Comparison of ENCODE assay signal across 21 cellular contexts in the genomic region with DNA sequence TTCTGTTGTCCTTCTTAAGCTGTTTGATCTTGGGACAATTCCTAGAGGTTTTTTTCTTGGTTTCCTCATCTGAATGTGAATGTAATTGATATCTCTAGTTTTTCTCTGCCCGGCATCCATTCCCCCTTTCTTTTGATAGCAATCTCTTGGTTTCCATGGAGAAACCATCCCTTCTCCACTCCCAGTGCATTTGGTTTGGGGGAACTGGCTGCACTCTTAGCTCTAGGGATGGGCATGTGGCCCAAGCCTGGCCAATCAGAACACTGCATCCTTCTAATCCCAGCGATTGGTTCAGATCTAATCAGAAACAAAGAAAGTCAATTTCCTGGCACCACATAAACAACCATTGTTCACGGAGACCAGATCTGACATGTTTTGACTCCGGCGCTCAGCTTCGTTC. TPM values are rescaled to one million over a fixed set of nuclear protein-coding genes. Genes with fewer than 3 reads are reported as not detected.
A peak's percentile ranks its signal among the peaks of the same experiment; 100 is the strongest.
DNase-seq lines count a peak whose midpoint lies in the region; ATAC-seq, FAIRE-seq and TF ChIP-seq lines count a peak whose summit lies in the region.
"Had no signal": no experiment of that assay in that cellular context is flagged by ENCODE, and none has a peak within 500 bp of the region (broad histone marks: within the 10 kb centered on the region; RNA-seq: fewer than 3 reads in every experiment).

No MANE protein-coding gene starts in this region.

- DNase-seq in NCI-H2171 treated with DMSO at 0.1 percent for 48 hours (lab: John Stamatoyannopoulos, UW) (peak; percentile 19), NCI-H2171 (lab: John Stamatoyannopoulos, UW) (no peak), K562 (ENCODE audit: extremely low read depth in 1 of 4, low spot score in 3 of 4) (no peak), iPS-NIHi11 (ENCODE audit: low spot score) (peak; percentile 36), substantia nigra (lab: John Stamatoyannopoulos, UW) (peak in 10 of 49 donors; percentile 3 to 22 (median 8)), ascending aorta (ENCODE audit: low spot score in 2 of 2) (no peak), T-helper 9 cell (no peak), T-helper 17 cell (no peak)
- DNase-seq: GM23248, HFFc6, NCI-H1048, NCI-H1694, NCI-H510A, OCI-M1, SHP77 treated with DMSO at 0.1 percent for 48 hours had no signal

- CTCF ChIA-PET in K562 (lab: Yijun Ruan, JAX; ENCODE audit: low intra/inter-chr PET ratio): no interaction called here

- no peak for FAIRE-seq in K562 (lab: Jason Lieb, UNC)
- FAIRE-seq: GM19239 had no signal

- H2AFZ ChIP-seq in K562 (ENCODE audit: low read depth, low read length): no peak overlapping the region
- H2AFZ ChIP-seq: GM23248 had no signal

- no peak for TF ChIP-seq RAD21 in K562 (CRISPR knock-in tag; conservative IDR thresholded peaks at IDR 0.05 in 1 of 2, IDR thresholded peaks at IDR 0.05 in 1 of 2)

- no peak overlapping the region for H3K9ac ChIP-seq in K562 (ENCODE audit: insufficient read depth in 1 of 2, low read depth in 2 of 2, low read length in 2 of 2)
- H3K9ac ChIP-seq: GM23248, KMS-11, SK-N-SH had no signal

- H3K4me1 Mint-ChIP-seq in T-helper 17 cell: no peaks in the 10 kb centered on the region

- H3K27me3 Mint-ChIP-seq in T-helper 17 cell: peaks cover 12% of the 10 kb centered on the region

- in situ Hi-C loops in K562 (cut with MboI): no loop called here

- POLR2A ChIA-PET in K562 (lab: Yijun Ruan, JAX): interaction anchor here (0.8 kb wide), 1 partner anchor 11 kb away, joined by 3 read pairs; no protein-coding TSS in a partner anchor

- no peaks in the 10 kb centered on the region for H3K9me1 ChIP-seq in K562 (ENCODE audit: control insufficient read depth, insufficient read depth, low read length)

- no peaks in the 10 kb centered on the region for H3K36me3 Mint-ChIP-seq in T-helper 17 cell (ENCODE audit: low read depth)

- H3K27me3 ChIP-seq in K562 (ENCODE audit: control insufficient read depth in 2 of 2, insufficient read depth in 2 of 2, low read length in 2 of 2): peaks cover 0 to 7% of the 10 kb centered on the region in 2 experiments; a peak in 1 of 5 replicates
- H3K27me3 ChIP-seq in ascending aorta: no peaks in the 10 kb centered on the region
- H3K27me3 ChIP-seq: Peyer's patch had no signal

- no peaks in the 10 kb centered on the region for H4K20me1 ChIP-seq in K562 (replicated peaks; ENCODE audit: control insufficient read depth, insufficient read depth, low read length)

- H3K36me3 ChIP-seq in K562 (ENCODE audit: control insufficient read depth, insufficient read depth, low read length) (no peaks in the 10 kb centered on the region), ascending aorta (no peaks in the 10 kb centered on the region)
- H3K36me3 ChIP-seq: HAP-1, Peyer's patch had no signal

- H3K27ac ChIP-seq in K562 (ENCODE audit: extremely low read depth, low read depth, low read length) (no peak overlapping the region), substantia nigra (ENCODE audit: low read depth, low read length, poor library complexity, severe bottlenecking) (peak overlapping the region; percentile 49), ascending aorta (no peak overlapping the region)
- H3K27ac ChIP-seq: 22Rv1, GM23248, KMS-11, Peyer's patch had no signal

- TF ChIP-seq CTCF in K562 (IDR thresholded peaks at IDR 0.05 in 2 of 3, conservative IDR thresholded peaks at IDR 0.05 in 1 of 3; ENCODE audit: insufficient read depth in 2 of 3, low read depth in 1 of 3, low read length in 3 of 3): no peak
- TF ChIP-seq CTCF in ascending aorta (IDR thresholded peaks at IDR 0.05): no peak

- H3K4me1 ChIP-seq in K562 (replicated peaks in 1 of 2; ENCODE audit: control insufficient read depth in 2 of 2, insufficient read depth in 2 of 2, low read length in 2 of 2) (no peaks in the 10 kb centered on the region), ascending aorta (no peaks in the 10 kb centered on the region)
- H3K4me1 ChIP-seq: HAP-1, Peyer's patch had no signal

- intact Hi-C loops in K562 (cut with micrococcal nuclease) (no loop called here), ascending aorta (cut with DNase I) (no loop called here)

- H3K4me3 Mint-ChIP-seq in T-helper 17 cell: no peak overlapping the region
- H3K4me3 Mint-ChIP-seq: HFFc6 had no signal

- no peak overlapping the region for H3K4me3 ChIP-seq in K562
- no peak overlapping the region for H3K4me3 ChIP-seq in ascending aorta
- H3K4me3 ChIP-seq: GM23248, HAP-1, Peyer's patch had no signal

- TF ChIP-seq POLR2A in K562 (conservative IDR thresholded peaks at IDR 0.05): no peak

- no peak overlapping the region for H3K27ac Mint-ChIP-seq in T-helper 17 cell
- H3K27ac Mint-ChIP-seq: HFFc6 had no signal

- TF ChIP-seq EP300 in K562 (IDR thresholded peaks at IDR 0.05; ENCODE audit: low read length): no peak

- H3K9me3 ChIP-seq in K562 (replicated peaks; ENCODE audit: control insufficient read depth, insufficient read depth, low read depth, low read length) (no peaks in the 10 kb centered on the region), ascending aorta (no peaks in the 10 kb centered on the region), T-helper 17 cell (ENCODE audit: control insufficient read depth, low read length, poor library complexity, severe bottlenecking) (no peaks in the 10 kb centered on the region)
- H3K9me3 ChIP-seq: HAP-1, Peyer's patch, SK-N-SH had no signal

- no TSS peak for BruUV-seq in K562 (replicated peaks; lab: Mats Ljungman, UMichigan)

- H3K79me2 ChIP-seq in K562 (ENCODE audit: control insufficient read depth, insufficient read depth, low read length): no peaks in the 10 kb centered on the region

- H3K4me2 ChIP-seq in K562 (ENCODE audit: insufficient read depth, low read length): no peak overlapping the region
- H3K4me2 ChIP-seq: KMS-11, SK-N-SH had no signal

- WGBS in K562 (ENCODE audit: insufficient coverage, low coverage, missing lambda C conversion rate): 0% methylated on average over 6 of the region's 6 CpGs

- no peak for ATAC-seq in K562
- ATAC-seq in T-helper 17 cell: no peak

TF ChIP-seq in K562, 482 proteins besides CTCF, POLR2A, EP300 and RAD21:
- TF ChIP-seq POLR2B (IDR thresholded peaks at IDR 0.05; ENCODE audit: low read depth, partially characterized antibody) (no peak), USF2 (CRISPR knock-in tag; IDR thresholded peaks at IDR 0.05) (peak; percentile 8; the same call in 1 of the 2 replicates)

RNA-seq across cellular contexts. Expression of gene IRX3, which starts 45.1 kb away (rescaled TPM):
- total RNA-seq in K562 (2011; cell fraction: chromatin; rRNA removed; ENCODE audit: low replicate concordance): not detected in 2 replicates
- total RNA-seq in K562 (2011; cell fraction: nucleolus; rRNA removed): not detected in 2 replicates
- total RNA-seq in K562 (2011; cell fraction: nucleoplasm; rRNA removed): not detected in 2 replicates
- total RNA-seq in K562 (2014; rRNA removed) (not detected in 2 replicates), K562 (2014; rRNA removed; fragmentation: Illumina TruSeq; extraction: Trizol) (not detected in 2 replicates), K562 (2015; rRNA removed; fragmentation: Illumina TruSeq; extraction: Trizol) (not detected in 2 replicates), K562 (2021) (not detected in 2 replicates), ascending aorta (0.11 TPM), T-helper 17 cell (under 1 TPM in 1 of 2 donors, not detected in 1; 0.47 TPM)
- polyA plus RNA-seq in K562 (2011; rRNA removed) (not detected in 2 replicates), K562 (2014; fragmentation: Illumina TruSeq; extraction: Trizol) (not detected in 2 replicates), K562 (2014; fragmentation: Nextera tagmentation; extraction: Ambion mirVana) (not detected), K562 (2014; rRNA removed) (not detected in 2 replicates)
- polyA plus RNA-seq in K562 (2011; cell fraction: cytosol; rRNA removed): not detected in 2 replicates
- not detected in 2 replicates for polyA plus RNA-seq in K562 (2011; cell fraction: nucleus; rRNA removed)
- not detected in 2 replicates for polyA plus RNA-seq in K562 (2012)
- polyA minus RNA-seq in K562 (2011; rRNA and poly(A)+ RNA removed): not detected in 2 replicates
- polyA minus RNA-seq in K562 (2011; cell fraction: cytosol; rRNA and poly(A)+ RNA removed): 0.29 TPM in 1 of 2 replicates, not detected in the other
- polyA minus RNA-seq in K562 (2011; cell fraction: nucleus; rRNA and poly(A)+ RNA removed): not detected in 2 replicates
- total RNA-seq: Peyer's patch had no signal

Comparison
In these comparisons a context has a peak if more than half of its experiments do, and no peak if none do; other contexts are left out.
1. DNase-seq: peak in NCI-H2171 treated with DMSO at 0.1 percent for 48 hours (single experiment) and iPS-NIHi11 (single experiment); none in NCI-H2171 (single experiment), K562 (0 of 4), ascending aorta (0 of 2), T-helper 9 cell (single experiment) and T-helper 17 cell (0 of 3).